30 cellular contexts compared by ENCODE assay signal in the genomic region with DNA sequence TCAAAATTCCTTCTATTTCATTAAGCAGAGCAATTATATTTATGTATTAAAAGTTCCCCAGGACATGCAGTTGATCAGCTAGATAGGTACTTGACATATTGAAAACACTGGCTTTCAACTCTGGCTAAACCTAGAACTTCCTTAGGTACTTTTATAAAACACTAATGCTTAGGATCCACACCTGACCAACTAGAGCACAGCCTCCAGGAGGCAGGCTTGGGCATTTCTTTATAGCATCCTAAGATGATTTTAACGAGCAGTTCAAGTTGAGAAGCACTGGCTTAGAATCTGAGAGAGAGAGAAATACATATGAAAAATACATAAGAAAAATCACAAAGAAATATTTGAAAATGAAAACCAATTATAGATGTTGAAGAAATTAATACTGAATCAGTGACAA. TPM values are rescaled to one million over a fixed set of nuclear protein-coding genes. Genes with fewer than 3 reads are reported as not detected.
"Had no signal": no experiment of that assay in that cellular context is flagged by ENCODE, and none has a peak within 500 bp of the region (broad histone marks: within the 10 kb centered on the region; RNA-seq: fewer than 3 reads in every experiment).

No MANE protein-coding gene starts in this region.

- H3K36me3 ChIP-seq: adrenal gland, cardiac muscle cell, esophagus muscularis mucosa, heart right ventricle, neutrophil, transverse colon had no signal

- H3K36me3 Mint-ChIP-seq: activated naive CD8-positive, alpha-beta T cell treated with anti-CD3 and anti-CD28 coated beads for 36 hours; brain; mesothelial cell of epicardium; naive B cell had no signal

- DNase-seq: activated CD4-positive, alpha-beta T cell treated with anti-CD3 and anti-CD28 coated beads for 48 hours; activated CD4-positive, alpha-beta T cell treated with anti-CD3 and anti-CD28 coated beads, Interleukin-2, amount 50 U/mL, for 48 hours; activated CD8-positive, alpha-beta memory T cell treated with anti-CD3 and anti-CD28 coated beads for 24 hours; activated effector memory CD4-positive, alpha-beta T cell treated with Interleukin-2 at 50 U/mL for 16 hours; activated naive CD4-positive, alpha-beta T cell treated with anti-CD3 and anti-CD28 coated beads for 36 hours; activated naive CD8-positive, alpha-beta T cell treated with anti-CD3 and anti-CD28 coated beads for 36 hours; adrenal gland; aorta; cortex of kidney; foreskin melanocyte; heart right ventricle; naive B cell; nephron progenitor cell; stimulated activated CD4-positive, alpha-beta T cell treated with anti-CD3 and anti-CD28 coated beads, Interleukin-12 subunit alpha, Interleukin-12 subunit beta, amount 100 ng/mL, for 4 hours; stimulated activated CD4-positive, alpha-beta T cell treated with anti-CD3 and anti-CD28 coated beads, Interleukin-4, amount 100 ng/mL, for 1 hour; stimulated activated naive CD8-positive, alpha-beta T cell treated with anti-CD3 and anti-CD28 coated beads, Interleukin-15, Interleukin-2, amounts not matched to agents 100 U/mL and 50 U/mL, for 24 hours; testis; transverse colon had no signal

- H3K4me3 ChIP-seq: adrenal gland, cardiac muscle cell, esophagus muscularis mucosa, heart right ventricle, skin epidermis, testis, transverse colon had no signal

- H3K9me3 ChIP-seq: adrenal gland, esophagus muscularis mucosa, heart right ventricle, neutrophil, testis, transverse colon had no signal

- H3K27ac Mint-ChIP-seq: activated naive CD4-positive, alpha-beta T cell treated with anti-CD3 and anti-CD28 coated beads for 36 hours; activated naive CD8-positive, alpha-beta T cell treated with anti-CD3 and anti-CD28 coated beads for 36 hours; brain; mesothelial cell of epicardium; naive B cell; nephron progenitor cell; progenitor cell of endocrine pancreas had no signal

- H3K4me1 ChIP-seq: esophagus muscularis mucosa, heart right ventricle, testis, transverse colon had no signal

- H3K27me3 ChIP-seq: adrenal gland, cardiac muscle cell, esophagus muscularis mucosa, testis, transverse colon had no signal

- H3K27ac ChIP-seq: adrenal gland, cardiac muscle cell, esophagus muscularis mucosa, heart right ventricle, neutrophil, skin epidermis, testis, transverse colon had no signal

- H3K9me3 Mint-ChIP-seq: activated naive CD4-positive, alpha-beta T cell treated with anti-CD3 and anti-CD28 coated beads for 36 hours; activated naive CD8-positive, alpha-beta T cell treated with anti-CD3 and anti-CD28 coated beads for 36 hours; brain; mesothelial cell of epicardium; nephron progenitor cell had no signal

- H3K4me3 Mint-ChIP-seq: activated naive CD4-positive, alpha-beta T cell treated with anti-CD3 and anti-CD28 coated beads for 36 hours; activated naive CD8-positive, alpha-beta T cell treated with anti-CD3 and anti-CD28 coated beads for 36 hours; brain; mesothelial cell of epicardium; naive B cell; nephron progenitor cell had no signal

- H3K4me1 Mint-ChIP-seq: activated naive CD8-positive, alpha-beta T cell treated with anti-CD3 and anti-CD28 coated beads for 36 hours; brain; mesothelial cell of epicardium; naive B cell; nephron progenitor cell had no signal

- ATAC-seq: heart right ventricle; sciatic nerve; stimulated activated naive CD8-positive, alpha-beta T cell treated with anti-CD3 and anti-CD28 coated beads, Interleukin-15, Interleukin-2, amounts not matched to agents 100 U/mL and 50 U/mL, for 24 hours had no signal

RNA-seq across cellular contexts. Expression of gene SLC26A5, which starts 20.8 kb away (rescaled TPM):
- total RNA-seq: activated naive CD4-positive, alpha-beta T cell treated with anti-CD3 and anti-CD28 coated beads for 36 hours; activated naive CD8-positive, alpha-beta T cell treated with anti-CD3 and anti-CD28 coated beads for 36 hours; glomerular endothelial cell; heart right ventricle; kidney epithelial cell; mesothelial cell of epicardium; osteocyte; renal cortical epithelial cell had no signal
- polyA plus RNA-seq: aorta, heart right ventricle had no signal
